ENCODE assay signal across 8 cellular contexts in the genomic region with DNA sequence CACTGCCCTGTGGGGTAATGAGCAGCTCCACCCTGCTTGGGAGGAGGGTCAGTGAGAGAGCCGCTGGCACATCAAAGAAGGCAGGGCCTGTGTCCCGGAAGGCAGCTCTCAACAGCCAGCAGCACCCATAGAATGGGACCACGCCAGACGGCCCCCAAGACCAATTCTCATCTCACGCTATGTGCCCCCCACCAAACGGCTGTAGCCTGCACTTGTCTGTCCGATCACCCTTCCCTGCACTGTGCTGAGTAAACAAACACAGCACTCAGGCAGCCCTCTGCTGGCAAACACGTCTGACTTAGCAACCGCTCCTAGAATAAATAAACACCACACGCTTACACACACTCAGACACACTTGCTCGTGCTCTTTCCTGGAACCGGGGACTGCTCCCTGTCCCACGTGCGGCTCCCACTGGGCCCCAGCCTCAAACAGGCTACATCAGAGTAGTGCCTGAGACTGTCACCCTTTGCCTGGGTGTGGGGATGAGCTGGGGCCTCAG. TPM values are rescaled to one million over a fixed set of nuclear protein-coding genes. Genes with fewer than 3 reads are reported as not detected.
DNase-seq lines count a peak whose midpoint lies in the region; ATAC-seq and TF ChIP-seq lines count a peak whose summit lies in the region.
"Had no signal": no experiment of that assay in that cellular context is flagged by ENCODE, and none has a peak within 500 bp of the region (broad histone marks: within the 10 kb centered on the region; RNA-seq: fewer than 3 reads in every experiment).

No MANE protein-coding gene starts in this region.

- TF ChIP-seq CTCF in Peyer's patch (IDR thresholded peaks at IDR 0.05) (peak in 3 of 6 experiments; percentile 47 to 52 (median 47)), gastroesophageal sphincter (IDR thresholded peaks at IDR 0.05) (peak in 3 of 4 experiments; percentile 41 to 51 (median 49)), psoas muscle (IDR thresholded peaks at IDR 0.05) (peak; percentile 15)

- H3K4me1 ChIP-seq in Peyer's patch (peaks cover 0 to 49% (median 20%) of the 10 kb centered on the region in 4 donors), gastroesophageal sphincter (peaks cover 22 to 62% (median 36%) of the 10 kb centered on the region in 3 donors), psoas muscle (peaks cover 32% of the 10 kb centered on the region)

- no peaks in the 10 kb centered on the region for H3K9me3 ChIP-seq in Peyer's patch
- H3K9me3 ChIP-seq in gastroesophageal sphincter, result no peaks in the 10 kb centered on the region
- no peaks in the 10 kb centered on the region for H3K9me3 ChIP-seq in psoas muscle
- H3K9me3 ChIP-seq: neutrophil had no signal

- TF ChIP-seq POLR2A in Peyer's patch (IDR thresholded peaks at IDR 0.05), result no peak
- TF ChIP-seq POLR2A in gastroesophageal sphincter (IDR thresholded peaks at IDR 0.05), result no peak

- peak overlapping the region in 1 of 4 donors; percentile 29 for H3K4me3 ChIP-seq in Peyer's patch
- no peak overlapping the region for H3K4me3 ChIP-seq in gastroesophageal sphincter
- no peak overlapping the region for H3K4me3 ChIP-seq in psoas muscle

- peak; percentile 78 for ATAC-seq in gastroesophageal sphincter
- peak; percentile 62 to 73 (median 68) for ATAC-seq in psoas muscle
- no peak for ATAC-seq in HG02885 (IDR thresholded peaks at IDR 0.05; ENCODE audit: poor library complexity, unreplicated experiment)

- intact Hi-C loops in psoas muscle (cut with DNase I), result loop anchor here in 1 of 2 donors (10.0 kb wide), 1 partner anchor 171 kb away; a partner anchor contains a TSS

- H3K27ac ChIP-seq in Peyer's patch (peak overlapping the region; percentile 25 to 89 (median 84)), gastroesophageal sphincter (peak overlapping the region; percentile 85 to 88 (median 86)), psoas muscle (peak overlapping the region; percentile 65)
- H3K27ac ChIP-seq: neutrophil had no signal

- peak; percentile 32 for DNase-seq in HPDE6-E6E7 (ENCODE audit: extremely low spot score)
- DNase-seq in Peyer's patch, result peak in 2 of 3 donors; percentile 72 to 78
- DNase-seq in psoas muscle, result peak; percentile 61 to 71
- DNase-seq in NOMO-1 treated with dmso at 0.1 percent for 144 hours (lab: John Stamatoyannopoulos, UW; ENCODE audit: unreplicated experiment), result no peak
- no peak for DNase-seq in activated effector memory CD4-positive, alpha-beta T cell treated with Interleukin-2 at 50 U/mL for 16 hours

- TF ChIP-seq EP300 in gastroesophageal sphincter (IDR thresholded peaks at IDR 0.05), result no peak

- H3K36me3 ChIP-seq in Peyer's patch, result no peaks in the 10 kb centered on the region
- H3K36me3 ChIP-seq in gastroesophageal sphincter, result no peaks in the 10 kb centered on the region
- H3K36me3 ChIP-seq in psoas muscle (ENCODE audit: insufficient read depth in 1 of 2, low read depth in 1 of 2), result no peaks in the 10 kb centered on the region
- H3K36me3 ChIP-seq: neutrophil had no signal

- WGBS in gastroesophageal sphincter (ENCODE audit: low coverage in 1 of 2), 2 donors, result 22% methylated on average over 9 of the region's 14 CpGs; no CpG with 5 or more reads in 1 of the 2 donors
- WGBS in psoas muscle, 3 donors, result 17 to 24% (median 19%) methylated on average over 14 of the region's 14 CpGs

- H3K27me3 ChIP-seq in Peyer's patch (no peaks in the 10 kb centered on the region), gastroesophageal sphincter (no peaks in the 10 kb centered on the region), psoas muscle (ENCODE audit: insufficient read depth in 3 of 3, low read length in 2 of 3) (peaks cover 0 to 1% (median 0%) of the 10 kb centered on the region in 3 donors)
- H3K27me3 ChIP-seq: neutrophil had no signal

RNA-seq across cellular contexts. Expression of a gene that starts 53.2 kb away (rescaled TPM):
- 1 to 10 TPM; 1.9 to 8.0 (median 3.8) TPM for total RNA-seq in Peyer's patch
- total RNA-seq in gastroesophageal sphincter, result 10 to 100 TPM; 14.2 to 40.9 (median 29.1) TPM
- 1 to 10 TPM; 1.3 to 5.6 (median 1.5) TPM for total RNA-seq in psoas muscle
- 1 to 10 TPM in 1 of 3 donors, under 1 TPM in 2; 0.63 to 1.0 (median 0.79) TPM for polyA plus RNA-seq in psoas muscle

Comparison
In these comparisons a context has a peak if more than half of its experiments do, and no peak if none do; other contexts are left out.
1. DNase-seq: peak in HPDE6-E6E7 (single experiment), Peyer's patch (2 of 3) and psoas muscle (2 of 2); none in NOMO-1 treated with dmso at 0.1 percent for 144 hours (single experiment) and activated effector memory CD4-positive, alpha-beta T cell treated with Interleukin-2 at 50 U/mL for 16 hours (single experiment).
2. Peak in every context shown above with its lines, with median percentiles within 50 percentile points of each other: H3K27ac ChIP-seq.